Comparison of ENCODE assay signal across 27 cellular contexts in genomic region chr9:112815868-112816267, GRCh38.
"Had no signal": no experiment of that assay in that cellular context is flagged by ENCODE, and none has a peak within 500 bp of the region (broad histone marks: within the 10 kb centered on the region; RNA-seq: fewer than 3 reads in every experiment).

No MANE protein-coding gene starts in this region.

- DNase-seq: cortex of kidney; dorsolateral prefrontal cortex; effector CD4-positive, alpha-beta T cell; foreskin fibroblast; heart left ventricle; hippocampal formation; left ventricle myocardium superior; mucosa of descending colon; naive B cell; right lobe of liver; small intestine; stimulated activated CD4-positive, alpha-beta T cell treated with anti-CD3 and anti-CD28 coated beads, Interleukin-15, amount 100 ng/mL, for 24 hours; stimulated activated CD4-positive, alpha-beta T cell treated with anti-CD3 and anti-CD28 coated beads, Interleukin-2, amount 100 ng/mL, for 48 hours; stimulated activated naive B cell treated with anti-CD40 and anti-IgM and Interleukin-4, amounts not matched to agents 10 μg/mL and 1 μg/mL and 100 μg/mL, for 72 hours; upper lobe of right lung; uterus had no signal

- H3K27me3 ChIP-seq: dorsolateral prefrontal cortex, gastroesophageal sphincter, heart left ventricle, neural progenitor cell, right lobe of liver, tibial nerve, upper lobe of right lung, uterus had no signal

- H3K36me3 ChIP-seq: neural progenitor cell, right lobe of liver, thoracic aorta, uterus had no signal

- ATAC-seq: gastroesophageal sphincter; heart left ventricle; left ventricle myocardium superior; mucosa of descending colon; natural killer cell treated with Interleukin-12 subunit alpha and Interleukin-12 subunit beta and Interleukin-15 and Interleukin-18, amount 100 ng/mL, for 72 hours; right lobe of liver; stimulated activated naive B cell treated with anti-CD40 and anti-IgM and Interleukin-4, amounts not matched to agents 10 μg/mL and 1 μg/mL and 100 μg/mL, for 72 hours; upper lobe of right lung had no signal

- H3K4me3 ChIP-seq: dorsolateral prefrontal cortex, gastroesophageal sphincter, heart left ventricle, lung, mucosa of descending colon, neural progenitor cell, right lobe of liver, thoracic aorta, tibial nerve, upper lobe of right lung, uterus had no signal

- H3K27me3 Mint-ChIP-seq: memory B cell; naive B cell; natural killer cell treated with Interleukin-12 subunit alpha and Interleukin-12 subunit beta and Interleukin-15 and Interleukin-18, amount 100 ng/mL, for 72 hours; progenitor cell of endocrine pancreas; stimulated activated naive CD8-positive, alpha-beta T cell treated with anti-CD3 and anti-CD28 coated beads, Interleukin-15, Interleukin-2, amounts not matched to agents 100 ng/mL and 50 ng/mL, for 24 hours had no signal

- H3K9me3 Mint-ChIP-seq: memory B cell; naive B cell; natural killer cell treated with Interleukin-12 subunit alpha and Interleukin-12 subunit beta and Interleukin-15 and Interleukin-18, amount 100 ng/mL, for 72 hours; neural progenitor cell; stimulated activated naive B cell treated with anti-CD40 and anti-IgM and Interleukin-4, amounts not matched to agents 10 μg/mL and 1 μg/mL and 100 μg/mL, for 72 hours; stimulated activated naive CD8-positive, alpha-beta T cell treated with anti-CD3 and anti-CD28 coated beads, Interleukin-15, Interleukin-2, amounts not matched to agents 100 ng/mL and 50 ng/mL, for 24 hours had no signal

- H3K4me1 Mint-ChIP-seq: neural progenitor cell had no signal

- H3K4me1 ChIP-seq: neural progenitor cell, parathyroid adenoma, uterus had no signal

- H3K9me3 ChIP-seq: gastroesophageal sphincter, heart left ventricle, mucosa of descending colon, right lobe of liver, thoracic aorta, tibial nerve, upper lobe of right lung, uterus had no signal

- FAIRE-seq: keratinocyte, small intestine had no signal

- H3K36me3 Mint-ChIP-seq: natural killer cell treated with Interleukin-12 subunit alpha and Interleukin-12 subunit beta and Interleukin-15 and Interleukin-18, amount 100 ng/mL, for 72 hours had no signal

- H3K27ac ChIP-seq: gastroesophageal sphincter, heart left ventricle, neural progenitor cell, parathyroid adenoma, thoracic aorta, tibial nerve had no signal

- H3K4me3 Mint-ChIP-seq: memory B cell; natural killer cell treated with Interleukin-12 subunit alpha and Interleukin-12 subunit beta and Interleukin-15 and Interleukin-18, amount 100 ng/mL, for 72 hours; neural progenitor cell; stimulated activated naive B cell treated with anti-CD40 and anti-IgM and Interleukin-4, amounts not matched to agents 10 μg/mL and 1 μg/mL and 100 μg/mL, for 72 hours; stimulated activated naive CD8-positive, alpha-beta T cell treated with anti-CD3 and anti-CD28 coated beads, Interleukin-15, Interleukin-2, amounts not matched to agents 100 ng/mL and 50 ng/mL, for 24 hours had no signal

- H3K27ac Mint-ChIP-seq: memory B cell; natural killer cell treated with Interleukin-12 subunit alpha and Interleukin-12 subunit beta and Interleukin-15 and Interleukin-18, amount 100 ng/mL, for 72 hours; neural progenitor cell; progenitor cell of endocrine pancreas; stimulated activated naive B cell treated with anti-CD40 and anti-IgM and Interleukin-4, amounts not matched to agents 10 μg/mL and 1 μg/mL and 100 μg/mL, for 72 hours; stimulated activated naive CD8-positive, alpha-beta T cell treated with anti-CD3 and anti-CD28 coated beads, Interleukin-15, Interleukin-2, amounts not matched to agents 100 ng/mL and 50 ng/mL, for 24 hours had no signal
